ENCODE assay signal across 8 cellular contexts in genomic region chr19:38389101-38389925, GRCh38. TPM values are rescaled to one million over a fixed set of nuclear protein-coding genes. Genes with fewer than 3 reads are reported as not detected.
DNase-seq lines count a peak whose midpoint lies in the region; ATAC-seq and TF ChIP-seq lines count a peak whose summit lies in the region.

No MANE protein-coding gene starts in this region.

- TF ChIP-seq RAD21 in Ishikawa (IDR thresholded peaks at IDR 0.05; ENCODE audit: low read depth), result no peak

- no peaks in the 10 kb centered on the region for H3K9me3 ChIP-seq in thoracic aorta

- H3K27me3 ChIP-seq in thoracic aorta (replicated peaks; ENCODE audit: insufficient read depth), result no peaks in the 10 kb centered on the region

- peak; percentile 9 for ATAC-seq in thoracic aorta (ENCODE audit: insufficient number of reproducible peaks, low FRiP score, low read depth)
- ATAC-seq in HG02623 (IDR thresholded peaks at IDR 0.05; ENCODE audit: unreplicated experiment), result no peak

- H3K4me3 ChIP-seq in astrocyte of the cerebellum (ENCODE audit: low read depth, low read length) (peak overlapping the region; percentile 81), thoracic aorta (peak overlapping the region; percentile 85)

- H3K27ac ChIP-seq in thoracic aorta, result peak overlapping the region; percentile 84 to 89

- in situ Hi-C loops in astrocyte of the cerebellum (cut with HindIII; ENCODE audit: low sequenced_read_pairs), result no loop called here

- no peak for TF ChIP-seq EP300 in Ishikawa (IDR thresholded peaks at IDR 0.05; ENCODE audit: borderline replicate concordance)

- peaks cover 3 to 30% of the 10 kb centered on the region in 2 donors for H3K4me1 ChIP-seq in thoracic aorta (ENCODE audit: control insufficient read depth in 1 of 2, low read depth in 2 of 2)

- no peaks in the 10 kb centered on the region for H3K36me3 ChIP-seq in thoracic aorta

- DNase-seq in COR-L47 (lab: John Stamatoyannopoulos, UW) (peak; percentile 13), astrocyte of the cerebellum (ENCODE audit: low read depth) (peak; percentile 42), islet precursor cell (peak; percentile 77), thoracic aorta (ENCODE audit: low spot score) (peak; percentile 46), UCSD-AML1 (lab: John Stamatoyannopoulos, UW; ENCODE audit: unreplicated experiment) (no peak), HT-29 (ENCODE audit: low spot score) (no peak)

- TF ChIP-seq CTCF in astrocyte of the cerebellum (IDR thresholded peaks at IDR 0.05; ENCODE audit: low read depth, low read length, missing control alignments) (no peak), thoracic aorta (IDR thresholded peaks at IDR 0.05) (no peak)

TF ChIP-seq in Ishikawa, 13 proteins besides CTCF, POLR2A, EP300 and RAD21:
- no peak for TF ChIP-seq TEAD4 (IDR thresholded peaks at IDR 0.05)
- TF ChIP-seq, protein P1, sequence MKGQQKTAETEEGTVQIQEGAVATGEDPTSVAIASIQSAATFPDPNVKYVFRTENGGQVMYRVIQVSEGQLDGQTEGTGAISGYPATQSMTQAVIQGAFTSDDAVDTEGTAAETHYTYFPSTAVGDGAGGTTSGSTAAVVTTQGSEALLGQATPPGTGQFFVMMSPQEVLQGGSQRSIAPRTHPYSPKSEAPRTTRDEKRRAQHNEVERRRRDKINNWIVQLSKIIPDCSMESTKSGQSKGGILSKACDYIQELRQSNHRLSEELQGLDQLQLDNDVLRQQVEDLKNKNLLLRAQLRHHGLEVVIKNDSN (IDR thresholded peaks at IDR 0.05), result peak; percentile 84
- TF ChIP-seq ZBTB7A (IDR thresholded peaks at IDR 0.05; ENCODE audit: low read depth), result 0 out of 2 replicates have a peak, but pooled peaks have one; percentile 1
- no peak for TF ChIP-seq TAF1 (IDR thresholded peaks at IDR 0.05; ENCODE audit: low read depth)
TF ChIP-seq in Ishikawa: peak in this region for 2.

RNA-seq across cellular contexts. Expression of gene SPRED3, which starts 0.8 kb away (rescaled TPM):
- 10 to 100 TPM in 1 of 2 donors, 1 to 10 TPM in 1; 4.1 to 16.4 TPM for total RNA-seq in thoracic aorta
- total RNA-seq in HT-29 (2014; rRNA removed; shearing (Covaris generic)), result 0.13 and 3.2 TPM in 2 replicates

RNA-seq across cellular contexts. Expression of gene GGN, which starts 1.5 kb away (rescaled TPM):
- 1 to 10 TPM; 1.5 to 6.0 TPM for total RNA-seq in thoracic aorta
- 0.26 and 0.41 TPM in 2 replicates for total RNA-seq in HT-29 (2014; rRNA removed; shearing (Covaris generic))

RNA-seq across cellular contexts. Expression of gene FAM98C, which starts 13.6 kb away (rescaled TPM):
- total RNA-seq in thoracic aorta, result 10 to 100 TPM; 20.0 to 34.0 TPM
- 46.6 and 49.5 TPM in 2 replicates for total RNA-seq in HT-29 (2014; rRNA removed; shearing (Covaris generic))

RNA-seq across cellular contexts. Expression of gene PSMD8, which starts 14.9 kb away (rescaled TPM):
- 100 to 1,000 TPM; 173 to 178 TPM for total RNA-seq in thoracic aorta
- 627 and 640 TPM in 2 replicates for total RNA-seq in HT-29 (2014; rRNA removed; shearing (Covaris generic))

RNA-seq across cellular contexts. Expression of gene RASGRP4, which starts 36.7 kb away (rescaled TPM):
- total RNA-seq in thoracic aorta, result 10 to 100 TPM in 1 of 2 donors, 1 to 10 TPM in 1; 3.6 to 16.9 TPM
- not detected in 2 replicates for total RNA-seq in HT-29 (2014; rRNA removed; shearing (Covaris generic))

Comparison
In these comparisons a context has a peak if more than half of its experiments do, and no peak if none do; other contexts are left out.
1. DNase-seq: peak in COR-L47 (single experiment), astrocyte of the cerebellum (single experiment), islet precursor cell (single experiment) and thoracic aorta (single experiment); none in UCSD-AML1 (single experiment) and HT-29 (single experiment).